Comparison of ENCODE assay signal across 1 cellular context in the genomic region with DNA sequence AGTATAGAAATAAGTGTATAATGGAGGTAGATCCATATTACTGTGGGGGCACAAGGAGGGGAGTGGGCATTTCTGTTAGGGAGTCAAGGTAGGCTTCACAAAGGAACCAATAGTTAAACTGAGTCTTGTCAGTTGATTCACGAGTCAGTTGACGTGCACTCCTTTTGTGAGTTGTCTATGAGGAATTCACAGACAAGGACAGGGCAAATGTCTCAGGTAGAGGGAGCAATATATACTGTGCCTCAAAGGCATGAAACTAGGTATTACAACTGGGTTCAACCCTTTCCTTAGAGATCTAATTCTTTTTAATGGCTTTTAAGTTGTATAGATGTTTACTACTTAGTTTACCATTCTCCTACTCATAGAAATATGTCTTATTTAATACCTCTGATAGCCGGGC.
TF ChIP-seq lines count a peak whose summit lies in the region.

No MANE protein-coding gene starts in this region.

TF ChIP-seq in HepG2, 621 proteins besides CTCF, POLR2A, EP300 and RAD21:
- TF ChIP-seq TAF1 (CRISPR knock-in tag; IDR thresholded peaks at IDR 0.05) (no peak), ZNF720 (CRISPR knock-in tag; IDR thresholded peaks at IDR 0.05) (no peak), ZNF260 (CRISPR knock-in tag; IDR thresholded peaks at IDR 0.05; ENCODE audit: borderline replicate concordance, low read depth) (no peak), CBX5 (CRISPR knock-in tag; IDR thresholded peaks at IDR 0.05; ENCODE audit: borderline replicate concordance) (no peak)
- TF ChIP-seq, protein P1, sequence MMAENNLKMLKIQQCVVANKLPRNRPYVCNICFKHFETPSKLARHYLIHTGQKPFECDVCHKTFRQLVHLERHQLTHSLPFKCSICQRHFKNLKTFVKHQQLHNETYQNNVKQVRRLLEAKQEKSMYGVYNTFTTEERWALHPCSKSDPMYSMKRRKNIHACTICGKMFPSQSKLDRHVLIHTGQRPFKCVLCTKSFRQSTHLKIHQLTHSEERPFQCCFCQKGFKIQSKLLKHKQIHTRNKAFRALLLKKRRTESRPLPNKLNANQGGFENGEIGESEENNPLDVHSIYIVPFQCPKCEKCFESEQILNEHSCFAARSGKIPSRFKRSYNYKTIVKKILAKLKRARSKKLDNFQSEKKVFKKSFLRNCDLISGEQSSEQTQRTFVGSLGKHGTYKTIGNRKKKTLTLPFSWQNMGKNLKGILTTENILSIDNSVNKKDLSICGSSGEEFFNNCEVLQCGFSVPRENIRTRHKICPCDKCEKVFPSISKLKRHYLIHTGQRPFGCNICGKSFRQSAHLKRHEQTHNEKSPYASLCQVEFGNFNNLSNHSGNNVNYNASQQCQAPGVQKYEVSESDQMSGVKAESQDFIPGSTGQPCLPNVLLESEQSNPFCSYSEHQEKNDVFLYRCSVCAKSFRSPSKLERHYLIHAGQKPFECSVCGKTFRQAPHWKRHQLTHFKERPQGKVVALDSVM (CRISPR knock-in tag; IDR thresholded peaks at IDR 0.05) = no peak
- TF ChIP-seq, protein P2, sequence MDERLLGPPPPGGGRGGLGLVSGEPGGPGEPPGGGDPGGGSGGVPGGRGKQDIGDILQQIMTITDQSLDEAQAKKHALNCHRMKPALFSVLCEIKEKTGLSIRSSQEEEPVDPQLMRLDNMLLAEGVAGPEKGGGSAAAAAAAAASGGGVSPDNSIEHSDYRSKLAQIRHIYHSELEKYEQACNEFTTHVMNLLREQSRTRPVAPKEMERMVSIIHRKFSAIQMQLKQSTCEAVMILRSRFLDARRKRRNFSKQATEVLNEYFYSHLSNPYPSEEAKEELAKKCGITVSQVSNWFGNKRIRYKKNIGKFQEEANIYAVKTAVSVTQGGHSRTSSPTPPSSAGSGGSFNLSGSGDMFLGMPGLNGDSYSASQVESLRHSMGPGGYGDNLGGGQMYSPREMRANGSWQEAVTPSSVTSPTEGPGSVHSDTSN (CRISPR knock-in tag; IDR thresholded peaks at IDR 0.05) = no peak
TF ChIP-seq in HepG2: peak in this region for 0.
